17 cellular contexts compared by ENCODE assay signal in the genomic region with DNA sequence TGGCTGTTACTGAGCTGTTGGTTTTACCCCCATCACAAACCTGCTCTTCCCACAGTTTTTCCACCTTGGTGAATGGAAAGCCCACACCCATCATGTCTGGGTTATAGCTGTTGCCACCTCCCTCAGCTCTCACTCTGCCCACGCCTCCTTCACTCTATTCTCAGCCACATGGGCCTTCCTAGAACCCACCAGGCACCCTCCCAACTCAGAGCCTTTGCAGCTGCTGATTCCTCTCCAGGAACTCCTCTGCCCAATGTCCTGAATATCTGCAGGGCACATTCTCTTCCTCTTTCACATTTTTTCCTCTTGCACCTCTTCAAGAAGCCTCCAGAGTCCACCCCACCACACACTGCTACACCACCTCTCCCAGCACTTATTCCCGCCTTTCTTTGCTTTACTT.
A peak's percentile ranks its signal among the peaks of the same experiment; 100 is the strongest.
DNase-seq lines count a peak whose midpoint lies in the region; ATAC-seq, FAIRE-seq and TF ChIP-seq lines count a peak whose summit lies in the region.
"Had no signal": no experiment of that assay in that cellular context is flagged by ENCODE, and none has a peak within 500 bp of the region (broad histone marks: within the 10 kb centered on the region; RNA-seq: fewer than 3 reads in every experiment).

No MANE protein-coding gene starts in this region.

- 94% methylated on average over 2 of the region's 2 CpGs for WGBS in A549 (ENCODE audit: missing lambda C conversion rate)

- H3K27me3 Mint-ChIP-seq in brain (peaks cover 61% of the 10 kb centered on the region), nephron (ENCODE audit: low read depth) (peaks cover 91% of the 10 kb centered on the region), type B pancreatic cell (peaks cover 93% of the 10 kb centered on the region)

- H3K4me1 ChIP-seq in A549 = peaks cover 12% of the 10 kb centered on the region
- peaks cover 0 to 12% of the 10 kb centered on the region in 2 donors for H3K4me1 ChIP-seq in gastrocnemius medialis
- peaks cover 0 to 29% of the 10 kb centered on the region in 2 donors for H3K4me1 ChIP-seq in right atrium auricular region

- CTCF ChIA-PET in A549 (lab: Yijun Ruan, JAX) = interaction anchor here (0.9 to 3.5 kb wide), 6 partner anchors 9 to 107 kb away, joined by 3 to 11 read pairs (median 7); no protein-coding TSS in a partner anchor

- H3K27ac ChIP-seq in A549 = peak overlapping the region; percentile 95 to 97
- H3K27ac ChIP-seq in gastrocnemius medialis = no peak overlapping the region
- H3K27ac ChIP-seq in right atrium auricular region = no peak overlapping the region
- H3K27ac ChIP-seq: 22Rv1, BLaER1, HL-60 had no signal

- no peak for TF ChIP-seq CTCF in A549 (IDR thresholded peaks at IDR 0.05)
- TF ChIP-seq CTCF in brain (conservative IDR thresholded peaks at IDR 0.05) = no peak
- TF ChIP-seq CTCF in nephron (IDR thresholded peaks at IDR 0.05; ENCODE audit: unreplicated experiment in 3 of 3) = no peak
- no peak for TF ChIP-seq CTCF in type B pancreatic cell (conservative IDR thresholded peaks at IDR 0.05)
- TF ChIP-seq CTCF in gastrocnemius medialis (IDR thresholded peaks at IDR 0.05 in 4 of 5, conservative IDR thresholded peaks at IDR 0.05 in 1 of 5) = no peak
- no peak for TF ChIP-seq CTCF in right atrium auricular region (IDR thresholded peaks at IDR 0.05)

- TF ChIP-seq EP300 in A549 (IDR thresholded peaks at IDR 0.05) = no peak

- DNase-seq in A549 (ENCODE audit: low read depth in 1 of 2, low spot score in 1 of 2) (no peak), type B pancreatic cell (ENCODE audit: extremely low spot score, unreplicated experiment) (no peak), gastrocnemius medialis (no peak), right atrium auricular region (ENCODE audit: low spot score) (no peak)
- DNase-seq: CD4-positive, alpha-beta memory T cell; DMS153; DMS79; GF-D8; GOT3; H9 had no signal

- H3K27ac Mint-ChIP-seq in brain = peak overlapping the region in 1 of 5 experiments; percentile 11
- no peak overlapping the region for H3K27ac Mint-ChIP-seq in nephron
- H3K27ac Mint-ChIP-seq in type B pancreatic cell = no peak overlapping the region
- H3K27ac Mint-ChIP-seq: CD14-positive monocyte; CD4-positive, alpha-beta memory T cell; H9 had no signal

- H3K36me3 Mint-ChIP-seq in brain = no peaks in the 10 kb centered on the region
- no peaks in the 10 kb centered on the region for H3K36me3 Mint-ChIP-seq in nephron (ENCODE audit: low read depth)
- no peaks in the 10 kb centered on the region for H3K36me3 Mint-ChIP-seq in type B pancreatic cell
- H3K36me3 Mint-ChIP-seq: CD14-positive monocyte; CD4-positive, alpha-beta memory T cell had no signal

- POLR2A ChIA-PET in A549 (lab: Yijun Ruan, JAX) = no interaction called here

- peaks cover 34% of the 10 kb centered on the region for H3K9me3 ChIP-seq in A549
- H3K9me3 ChIP-seq in gastrocnemius medialis = no peaks in the 10 kb centered on the region
- H3K9me3 ChIP-seq in right atrium auricular region = no peaks in the 10 kb centered on the region

- intact Hi-C loops in gastrocnemius medialis (cut with DNase I; ENCODE audit: low total_unique reads) = no loop called here

- in situ Hi-C loops in gastrocnemius medialis (cut with MboI; ENCODE audit: low sequenced_read_pairs in 4 of 4) = no loop called here

- FAIRE-seq in A549 (lab: Jason Lieb, UNC) = no peak

- H3K4me3 Mint-ChIP-seq in brain (peak overlapping the region; percentile 86 to 98 (median 89)), nephron (peak overlapping the region; percentile 26 to 78 (median 71)), type B pancreatic cell (peak overlapping the region; percentile 32)

- no peak overlapping the region for H3K4me3 ChIP-seq in A549
- H3K4me3 ChIP-seq in gastrocnemius medialis = no peak overlapping the region
- no peak overlapping the region for H3K4me3 ChIP-seq in right atrium auricular region
- H3K4me3 ChIP-seq: BLaER1 had no signal

- H3K4me2 ChIP-seq in A549 = no peak overlapping the region
- H3K4me2 ChIP-seq: BLaER1 had no signal

- no peaks in the 10 kb centered on the region for H3K36me3 ChIP-seq in gastrocnemius medialis
- H3K36me3 ChIP-seq in right atrium auricular region = no peaks in the 10 kb centered on the region
- H3K36me3 ChIP-seq: BLaER1 had no signal

- H3K27me3 ChIP-seq in gastrocnemius medialis (peaks cover 15 to 33% (median 31%) of the 10 kb centered on the region in 3 donors), right atrium auricular region (peaks cover 0 to 7% of the 10 kb centered on the region in 2 donors)

- H3K4me1 Mint-ChIP-seq in brain (peaks cover 41% of the 10 kb centered on the region), nephron (peaks cover 34% of the 10 kb centered on the region), type B pancreatic cell (ENCODE audit: unreplicated experiment) (peaks cover 14% of the 10 kb centered on the region)
- H3K4me1 Mint-ChIP-seq: CD14-positive monocyte had no signal

- H3K9me3 Mint-ChIP-seq in brain (peaks cover 0 to 8% (median 3%) of the 10 kb centered on the region in 5 experiments), nephron (peaks cover 3% of the 10 kb centered on the region), type B pancreatic cell (no peaks in the 10 kb centered on the region)
- H3K9me3 Mint-ChIP-seq: CD4-positive, alpha-beta memory T cell had no signal

- no peak for TF ChIP-seq POLR2A in A549 (IDR thresholded peaks at IDR 0.05; ENCODE audit: low read length)
- TF ChIP-seq POLR2A in gastrocnemius medialis (IDR thresholded peaks at IDR 0.05) = no peak

- no peak for TF ChIP-seq RAD21 in A549 (conservative IDR thresholded peaks at IDR 0.05 in 1 of 2, IDR thresholded peaks at IDR 0.05 in 1 of 2)

- no peak for ATAC-seq in A549
- no peak for ATAC-seq in gastrocnemius medialis
- ATAC-seq in HG02938 (IDR thresholded peaks at IDR 0.05; ENCODE audit: unreplicated experiment) = no peak

TF ChIP-seq in A549, 52 proteins besides CTCF, POLR2A, EP300 and RAD21:
- TF ChIP-seq FOSL2 (IDR thresholded peaks at IDR 0.05) = no peak
- no peak for TF ChIP-seq FOSL2 (CRISPR knock-in tag; IDR thresholded peaks at IDR 0.05)
- TF ChIP-seq RCOR1 (IDR thresholded peaks at IDR 0.05; ENCODE audit: low read depth, low read length) = no peak
- TF ChIP-seq CBX8 (IDR thresholded peaks at IDR 0.05) = no peak
- TF ChIP-seq ZNF302 (CRISPR knock-in tag; IDR thresholded peaks at IDR 0.05) = no peak
- TF ChIP-seq, protein P1, sequence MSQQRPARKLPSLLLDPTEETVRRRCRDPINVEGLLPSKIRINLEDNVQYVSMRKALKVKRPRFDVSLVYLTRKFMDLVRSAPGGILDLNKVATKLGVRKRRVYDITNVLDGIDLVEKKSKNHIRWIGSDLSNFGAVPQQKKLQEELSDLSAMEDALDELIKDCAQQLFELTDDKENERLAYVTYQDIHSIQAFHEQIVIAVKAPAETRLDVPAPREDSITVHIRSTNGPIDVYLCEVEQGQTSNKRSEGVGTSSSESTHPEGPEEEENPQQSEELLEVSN (IDR thresholded peaks at IDR 0.05; ENCODE audit: borderline replicate concordance, low read depth) = no peak
- no peak for TF ChIP-seq EHMT2 (IDR thresholded peaks at IDR 0.05; ENCODE audit: low read depth)
- no peak for TF ChIP-seq ZFP36 (IDR thresholded peaks at IDR 0.05; ENCODE audit: borderline replicate concordance, partially characterized antibody)
- TF ChIP-seq, protein P2, sequence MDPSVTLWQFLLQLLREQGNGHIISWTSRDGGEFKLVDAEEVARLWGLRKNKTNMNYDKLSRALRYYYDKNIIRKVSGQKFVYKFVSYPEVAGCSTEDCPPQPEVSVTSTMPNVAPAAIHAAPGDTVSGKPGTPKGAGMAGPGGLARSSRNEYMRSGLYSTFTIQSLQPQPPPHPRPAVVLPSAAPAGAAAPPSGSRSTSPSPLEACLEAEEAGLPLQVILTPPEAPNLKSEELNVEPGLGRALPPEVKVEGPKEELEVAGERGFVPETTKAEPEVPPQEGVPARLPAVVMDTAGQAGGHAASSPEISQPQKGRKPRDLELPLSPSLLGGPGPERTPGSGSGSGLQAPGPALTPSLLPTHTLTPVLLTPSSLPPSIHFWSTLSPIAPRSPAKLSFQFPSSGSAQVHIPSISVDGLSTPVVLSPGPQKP (IDR thresholded peaks at IDR 0.05; ENCODE audit: low read depth, low read length) = no peak
- TF ChIP-seq TFCP2L1 (CRISPR knock-in tag; IDR thresholded peaks at IDR 0.05) = no peak
- no peak for TF ChIP-seq TP53 (CRISPR knock-in tag; IDR thresholded peaks at IDR 0.05)
- no peak for TF ChIP-seq MYC (IDR thresholded peaks at IDR 0.05; ENCODE audit: borderline replicate concordance, low read length)
- TF ChIP-seq FOXS1 (CRISPR knock-in tag; IDR thresholded peaks at IDR 0.05) = no peak

Comparison
In these comparisons a context has a peak if more than half of its experiments do, and no peak if none do; other contexts are left out.
1. H3K27ac ChIP-seq: peak in A549 (2 of 2); none in gastrocnemius medialis (0 of 4) and right atrium auricular region (0 of 2).
2. H3K4me3 Mint-ChIP-seq: peak in every context shown above with its lines; median percentile 89 in brain; 71 in nephron; 32 in type B pancreatic cell.